ENCODE assay signal across 20 cellular contexts in genomic region chr21:35023396-35024070, GRCh38. TPM values are rescaled to one million over a fixed set of nuclear protein-coding genes. Genes with fewer than 3 reads are reported as not detected.
DNase-seq lines count a peak whose midpoint lies in the region; ATAC-seq and TF ChIP-seq lines count a peak whose summit lies in the region.
"Had no signal": no experiment of that assay in that cellular context is flagged by ENCODE, and none has a peak within 500 bp of the region (broad histone marks: within the 10 kb centered on the region; RNA-seq: fewer than 3 reads in every experiment).

No MANE protein-coding gene starts in this region.

- H3K18ac ChIP-seq in IMR-90 (ENCODE audit: low read depth, low read length), result no peak overlapping the region

- WGBS in IMR-90 (ENCODE audit: extremely low coverage in 2 of 2, insufficient read length in 1 of 2), 2 experiments, result no CpG with 5 or more reads among the region's 3 CpGs

- no peak overlapping the region for H3K23ac ChIP-seq in IMR-90 (ENCODE audit: low read depth, low read length)

- no peak overlapping the region for H3K9ac ChIP-seq in IMR-90 (ENCODE audit: low read depth, low read length)
- H3K9ac ChIP-seq: GM23248 had no signal

- TF ChIP-seq POLR2A in IMR-90 (IDR thresholded peaks at IDR 0.05; ENCODE audit: low read depth, low read length), result no peak

- H3K4me3 ChIP-seq in IMR-90 (ENCODE audit: insufficient read depth, low read depth, low read length), result no peak overlapping the region
- H3K4me3 ChIP-seq: GM23248, transverse colon had no signal

- ATAC-seq in natural killer cell treated with Interleukin-12 subunit alpha and Interleukin-12 subunit beta and Interleukin-15 and Interleukin-18, amount 100 ng/mL, for 72 hours, result no peak
- ATAC-seq in natural killer cell (no peak), IMR-90 (ENCODE audit: low read depth) (no peak)
- no peak for ATAC-seq in effector memory CD8-positive, alpha-beta T cell (replicated peaks)
- no peak for ATAC-seq in stimulated activated memory B cell treated with anti-CD40 and anti-IgM and Interleukin-4, amounts not matched to agents 10 μg/mL and 1 μg/mL and 100 μg/mL, for 72 hours
- ATAC-seq: sciatic nerve had no signal

- H3K36me3 ChIP-seq in IMR-90 (ENCODE audit: control insufficient read depth, insufficient read depth, low read length), result no peaks in the 10 kb centered on the region
- H3K36me3 ChIP-seq: transverse colon had no signal

- 0 out of 2 replicates have a peak overlapping the region, but pooled peaks have one; percentile 13 for H3K4ac ChIP-seq in IMR-90 (ENCODE audit: low read depth, low read length)

- POLR2A ChIA-PET in IMR-90 (lab: Charles Lee; ENCODE audit: unreplicated experiment), result interaction anchor here (0.5 kb wide), 1 partner anchor 146 kb away, joined by 3 read pairs; no protein-coding TSS in a partner anchor

- intact Hi-C loops in natural killer cell (cut with micrococcal nuclease), result no loop called here
- intact Hi-C loops in IMR-90 (cut with micrococcal nuclease), result no loop called here

- H4K20me1 ChIP-seq in IMR-90 (ENCODE audit: insufficient read depth, low read length), result no peaks in the 10 kb centered on the region

- no peak for TF ChIP-seq CTCF in natural killer cell (IDR thresholded peaks at IDR 0.05)
- no peak for TF ChIP-seq CTCF in IMR-90 (conservative IDR thresholded peaks at IDR 0.05; ENCODE audit: low read depth, low read length)

- no peak overlapping the region; the same call in 1 of the 2 replicates for H4K91ac ChIP-seq in IMR-90 (ENCODE audit: insufficient read depth, low read depth, low read length)

- no peak for DNase-seq in natural killer cell treated with Interleukin-12 subunit alpha and Interleukin-12 subunit beta and Interleukin-15 and Interleukin-18, amount 100 ng/mL, for 72 hours (ENCODE audit: low spot score)
- DNase-seq in natural killer cell, result no peak
- no peak for DNase-seq in IMR-90
- no peak for DNase-seq in effector memory CD8-positive, alpha-beta T cell
- DNase-seq in NCI-H2196 treated with DMSO at 0.1 percent for 48 hours (lab: John Stamatoyannopoulos, UW; ENCODE audit: unreplicated experiment), result no peak
- no peak for DNase-seq in effector CD8-positive, alpha-beta T cell (lab: John Stamatoyannopoulos, UW)
- DNase-seq in activated naive CD8-positive, alpha-beta T cell treated with anti-CD3 and anti-CD28 coated beads for 36 hours, result no peak
- DNase-seq: amygdala; central memory CD4-positive, alpha-beta T cell; DMS79; GM23248; hypothalamus; KG1; NCI-H1092; NCI-H82; occipital lobe; stimulated activated CD4-positive, alpha-beta T cell treated with anti-CD3 and anti-CD28 coated beads, Interleukin-2, amount 100 ng/mL, for 24 hours; transverse colon had no signal

- no peak overlapping the region; the same call in 1 of the 2 replicates for H2AK5ac ChIP-seq in IMR-90 (ENCODE audit: low read depth, low read length)

- H2BK15ac ChIP-seq in IMR-90 (ENCODE audit: low read depth, low read length), result no peak overlapping the region

- peak overlapping the region in 1 of 2 donors; percentile 98 for H3K27ac Mint-ChIP-seq in natural killer cell treated with Interleukin-12 subunit alpha and Interleukin-12 subunit beta and Interleukin-15 and Interleukin-18, amount 100 ng/mL, for 72 hours
- H3K27ac Mint-ChIP-seq in natural killer cell, result no peak overlapping the region
- peak overlapping the region; percentile 63 to 95 for H3K27ac Mint-ChIP-seq in effector memory CD8-positive, alpha-beta T cell
- peak overlapping the region; percentile 5 for H3K27ac Mint-ChIP-seq in stimulated activated memory B cell treated with anti-CD40 and anti-IgM and Interleukin-4, amounts not matched to agents 10 μg/mL and 1 μg/mL and 100 μg/mL, for 72 hours
- H3K27ac Mint-ChIP-seq in activated naive CD8-positive, alpha-beta T cell treated with anti-CD3 and anti-CD28 coated beads for 36 hours, result no peak overlapping the region

- H2BK5ac ChIP-seq in IMR-90 (ENCODE audit: low read depth, low read length, poor library complexity, severe bottlenecking), result no peak overlapping the region

- H3K79me1 ChIP-seq in IMR-90 (ENCODE audit: low read depth in 1 of 2, low read length in 2 of 2), result peaks cover 0 to 16% of the 10 kb centered on the region in 2 experiments; a peak in 1 of 4 replicates

- peaks cover 74 to 79% of the 10 kb centered on the region in 2 donors for H3K4me1 Mint-ChIP-seq in natural killer cell treated with Interleukin-12 subunit alpha and Interleukin-12 subunit beta and Interleukin-15 and Interleukin-18, amount 100 ng/mL, for 72 hours (ENCODE audit: low read depth in 2 of 2)
- peaks cover 81 to 85% of the 10 kb centered on the region in 2 donors for H3K4me1 Mint-ChIP-seq in natural killer cell
- H3K4me1 Mint-ChIP-seq in effector memory CD8-positive, alpha-beta T cell (ENCODE audit: low read depth in 2 of 2), result peaks cover 74 to 82% of the 10 kb centered on the region in 2 donors
- peaks cover 80% of the 10 kb centered on the region for H3K4me1 Mint-ChIP-seq in stimulated activated memory B cell treated with anti-CD40 and anti-IgM and Interleukin-4, amounts not matched to agents 10 μg/mL and 1 μg/mL and 100 μg/mL, for 72 hours
- peaks cover 83% of the 10 kb centered on the region for H3K4me1 Mint-ChIP-seq in activated naive CD8-positive, alpha-beta T cell treated with anti-CD3 and anti-CD28 coated beads for 36 hours

- dilution Hi-C loops in IMR-90 (cut with HindIII; ENCODE audit: low sequenced_read_pairs, unreplicated experiment), result no loop called here

- H3K4me2 ChIP-seq in IMR-90 (ENCODE audit: low read depth, low read length), result no peak overlapping the region

- no peak overlapping the region for H3K56ac ChIP-seq in IMR-90 (ENCODE audit: extremely low read depth, insufficient read depth, low read length)

- no peak overlapping the region for H2BK120ac ChIP-seq in IMR-90 (ENCODE audit: low read depth, low read length)

- no peaks in the 10 kb centered on the region for H3K27me3 ChIP-seq in IMR-90 (ENCODE audit: control insufficient read depth, insufficient read depth, low read length)
- H3K27me3 ChIP-seq: transverse colon had no signal

- no peak overlapping the region for H4K5ac ChIP-seq in IMR-90 (ENCODE audit: low read depth, low read length)

- H3K9me3 Mint-ChIP-seq in natural killer cell treated with Interleukin-12 subunit alpha and Interleukin-12 subunit beta and Interleukin-15 and Interleukin-18, amount 100 ng/mL, for 72 hours, result peaks cover 2% of the 10 kb centered on the region
- no peaks in the 10 kb centered on the region for H3K9me3 Mint-ChIP-seq in natural killer cell
- H3K9me3 Mint-ChIP-seq in effector memory CD8-positive, alpha-beta T cell, result no peaks in the 10 kb centered on the region
- no peaks in the 10 kb centered on the region for H3K9me3 Mint-ChIP-seq in stimulated activated memory B cell treated with anti-CD40 and anti-IgM and Interleukin-4, amounts not matched to agents 10 μg/mL and 1 μg/mL and 100 μg/mL, for 72 hours
- peaks cover 4% of the 10 kb centered on the region for H3K9me3 Mint-ChIP-seq in activated naive CD8-positive, alpha-beta T cell treated with anti-CD3 and anti-CD28 coated beads for 36 hours

- no peak overlapping the region for H3K27ac ChIP-seq in IMR-90 (ENCODE audit: insufficient read depth, low read length)
- H3K27ac ChIP-seq: GM23248 had no signal

- 0 out of 2 replicates have a peak, but pooled peaks cover 4% of the 10 kb centered on the region for H3K9me1 ChIP-seq in IMR-90 (ENCODE audit: insufficient read depth, low read length)

- in situ Hi-C loops in IMR-90 (cut with MboI; ENCODE audit: low sequenced_read_pairs), result no loop called here

- CTCF ChIA-PET in IMR-90 (lab: Yijun Ruan, JAX), result no interaction called here

- H2AK9ac ChIP-seq in IMR-90 (replicated peaks; ENCODE audit: low read depth, low read length, poor library complexity), result no peak overlapping the region

- peak overlapping the region; percentile 57 for H2AFZ ChIP-seq in IMR-90 (replicated peaks; ENCODE audit: low read length, poor library complexity)
- H2AFZ ChIP-seq: GM23248 had no signal

- H3K9me3 ChIP-seq in IMR-90 (ENCODE audit: control insufficient read depth, insufficient read depth, low read length), result no peaks in the 10 kb centered on the region
- H3K9me3 ChIP-seq: transverse colon had no signal

- H2BK20ac ChIP-seq in IMR-90 (ENCODE audit: low read depth, low read length), result no peak overlapping the region

- H4K8ac ChIP-seq in IMR-90 (ENCODE audit: low read depth in 2 of 2, low read length in 2 of 2), result no peak overlapping the region

- peak overlapping the region; percentile 49 for H3K4me3 Mint-ChIP-seq in natural killer cell treated with Interleukin-12 subunit alpha and Interleukin-12 subunit beta and Interleukin-15 and Interleukin-18, amount 100 ng/mL, for 72 hours
- H3K4me3 Mint-ChIP-seq in natural killer cell, result no peak overlapping the region
- H3K4me3 Mint-ChIP-seq in effector memory CD8-positive, alpha-beta T cell, result peak overlapping the region in 1 of 2 donors; percentile 59
- H3K4me3 Mint-ChIP-seq in stimulated activated memory B cell treated with anti-CD40 and anti-IgM and Interleukin-4, amounts not matched to agents 10 μg/mL and 1 μg/mL and 100 μg/mL, for 72 hours, result no peak overlapping the region
- H3K4me3 Mint-ChIP-seq in activated naive CD8-positive, alpha-beta T cell treated with anti-CD3 and anti-CD28 coated beads for 36 hours, result no peak overlapping the region

- H3K14ac ChIP-seq in IMR-90 (replicated peaks; ENCODE audit: low read depth, low read length), result 0 out of 2 replicates have a peak overlapping the region, but pooled peaks have one; percentile 15

- no TSS peak for BruUV-seq in IMR-90 (replicated peaks; lab: Mats Ljungman, UMichigan)

- H3K27me3 Mint-ChIP-seq in natural killer cell treated with Interleukin-12 subunit alpha and Interleukin-12 subunit beta and Interleukin-15 and Interleukin-18, amount 100 ng/mL, for 72 hours, result no peaks in the 10 kb centered on the region
- H3K27me3 Mint-ChIP-seq in natural killer cell (ENCODE audit: low read depth in 2 of 2), result no peaks in the 10 kb centered on the region
- no peaks in the 10 kb centered on the region for H3K27me3 Mint-ChIP-seq in effector memory CD8-positive, alpha-beta T cell
- no peaks in the 10 kb centered on the region for H3K27me3 Mint-ChIP-seq in stimulated activated memory B cell treated with anti-CD40 and anti-IgM and Interleukin-4, amounts not matched to agents 10 μg/mL and 1 μg/mL and 100 μg/mL, for 72 hours
- H3K27me3 Mint-ChIP-seq in activated naive CD8-positive, alpha-beta T cell treated with anti-CD3 and anti-CD28 coated beads for 36 hours, result no peaks in the 10 kb centered on the region

- H3K4me1 ChIP-seq in IMR-90 (ENCODE audit: control insufficient read depth, insufficient read depth, low read length), result no peaks in the 10 kb centered on the region

- no peak for TF ChIP-seq RAD21 in IMR-90 (IDR thresholded peaks at IDR 0.05; ENCODE audit: low read length)

- H3K36me3 Mint-ChIP-seq in natural killer cell treated with Interleukin-12 subunit alpha and Interleukin-12 subunit beta and Interleukin-15 and Interleukin-18, amount 100 ng/mL, for 72 hours, result no peaks in the 10 kb centered on the region
- H3K36me3 Mint-ChIP-seq in natural killer cell, result no peaks in the 10 kb centered on the region
- H3K36me3 Mint-ChIP-seq in effector memory CD8-positive, alpha-beta T cell (ENCODE audit: insufficient read depth), result peaks cover 23% of the 10 kb centered on the region
- H3K36me3 Mint-ChIP-seq in stimulated activated memory B cell treated with anti-CD40 and anti-IgM and Interleukin-4, amounts not matched to agents 10 μg/mL and 1 μg/mL and 100 μg/mL, for 72 hours, result peaks cover 21% of the 10 kb centered on the region
- H3K36me3 Mint-ChIP-seq in activated naive CD8-positive, alpha-beta T cell treated with anti-CD3 and anti-CD28 coated beads for 36 hours, result peaks cover 19% of the 10 kb centered on the region

RNA-seq across cellular contexts. Expression of gene RUNX1, which starts 25.6 kb away (rescaled TPM):
- 100 to 1,000 TPM in 1 of 2 donors, 10 to 100 TPM in 1; 67.8 to 121 TPM for total RNA-seq in natural killer cell treated with Interleukin-12 subunit alpha and Interleukin-12 subunit beta and Interleukin-15 and Interleukin-18, amount 100 ng/mL, for 72 hours
- 100 to 1,000 TPM in 1 of 3 donors, 10 to 100 TPM in 2; 62.1 to 171 (median 98.2) TPM for total RNA-seq in natural killer cell
- total RNA-seq in IMR-90 (2012; rRNA removed), result 16.7 and 56.5 TPM in 2 replicates
- polyA plus RNA-seq in IMR-90 (2012; rRNA removed), result 34.5 and 45.0 TPM in 2 replicates
- polyA plus RNA-seq in IMR-90 (2012; cell fraction: cytosol; rRNA removed), result 33.2 and 58.6 TPM in 2 replicates
- 85.5 and 137 TPM in 2 replicates for polyA plus RNA-seq in IMR-90 (2012; cell fraction: nucleus; rRNA removed; ENCODE audit: low replicate concordance)
- 10 to 100 TPM; 16.6 to 18.0 TPM for total RNA-seq in activated naive CD8-positive, alpha-beta T cell treated with anti-CD3 and anti-CD28 coated beads for 36 hours

Comparison
In these comparisons a context has a peak if more than half of its experiments do, and no peak if none do; other contexts are left out.
1. H3K27ac Mint-ChIP-seq: peak in effector memory CD8-positive, alpha-beta T cell (2 of 2) and stimulated activated memory B cell treated with anti-CD40 and anti-IgM and Interleukin-4, amounts not matched to agents 10 μg/mL and 1 μg/mL and 100 μg/mL, for 72 hours (single experiment); none in natural killer cell (0 of 2) and activated naive CD8-positive, alpha-beta T cell treated with anti-CD3 and anti-CD28 coated beads for 36 hours (single experiment).